Comparison of ENCODE assay signal across 1 cellular context in genomic region chr6:2800552-2801316, GRCh38.
TF ChIP-seq lines count a peak whose summit lies in the region.

No MANE protein-coding gene starts in this region.

TF ChIP-seq in K562, 482 proteins besides CTCF, POLR2A, EP300 and RAD21:
- TF ChIP-seq FOXJ2 (tag; IDR thresholded peaks at IDR 0.05) (no peak), SMARCA5 (IDR thresholded peaks at IDR 0.05) (no peak), ZBTB40 (IDR thresholded peaks at IDR 0.05) (no peak), ZBTB40 (CRISPR knock-in tag; IDR thresholded peaks at IDR 0.05) (no peak), PRDM10 (IDR thresholded peaks at IDR 0.05; ENCODE audit: partially characterized antibody) (no peak), ZNF717 (CRISPR knock-in tag; IDR thresholded peaks at IDR 0.05) (no peak), TBP (optimal IDR thresholded peaks at IDR 0.05; ENCODE audit: low read depth, low read length) (no peak), MAX (CRISPR knock-in tag; IDR thresholded peaks at IDR 0.05) (0 out of 2 replicates have a peak, but pooled peaks have one; percentile 22), PKNOX1 (IDR thresholded peaks at IDR 0.05) (peak; percentile 65), HNRNPL (IDR thresholded peaks at IDR 0.05; ENCODE audit: low read depth, low read length) (no peak), XRCC4 (IDR thresholded peaks at IDR 0.05; ENCODE audit: extremely low read depth, insufficient read depth, insufficient read length) (no peak), ATF6 (CRISPR knock-in tag; IDR thresholded peaks at IDR 0.05) (no peak), DIDO1 (tag; IDR thresholded peaks at IDR 0.05; ENCODE audit: low read depth) (no peak), THAP12 (CRISPR knock-in tag; IDR thresholded peaks at IDR 0.05) (0 out of 2 replicates have a peak, but pooled peaks have one; percentile 5), SMC3 (conservative IDR thresholded peaks at IDR 0.05; ENCODE audit: insufficient read depth, low read depth, low read length) (no peak), STAT6 (CRISPR knock-in tag; IDR thresholded peaks at IDR 0.05) (no peak)
